Comparison of ENCODE assay signal across 10 cellular contexts in genomic region chr22:25485626-25486545, GRCh38.
DNase-seq lines count a peak whose midpoint lies in the region; ATAC-seq lines count a peak whose summit lies in the region.
"Had no signal": no experiment of that assay in that cellular context is flagged by ENCODE, and none has a peak within 500 bp of the region (broad histone marks: within the 10 kb centered on the region; RNA-seq: fewer than 3 reads in every experiment).

No MANE protein-coding gene starts in this region.

- H3K4me1 Mint-ChIP-seq in stimulated activated memory B cell treated with anti-CD40 and anti-IgM and Interleukin-4, amounts not matched to agents 10 μg/mL and 1 μg/mL and 100 μg/mL, for 72 hours: peaks cover 9% of the 10 kb centered on the region

- H3K9me3 ChIP-seq in SJCRH30 (replicated peaks): no peaks in the 10 kb centered on the region

- no peaks in the 10 kb centered on the region for H3K27me3 ChIP-seq in SJCRH30

- ATAC-seq in HG02588 (IDR thresholded peaks at IDR 0.05; ENCODE audit: unreplicated experiment) (peak; percentile 49), GM19328 (IDR thresholded peaks at IDR 0.05; ENCODE audit: unreplicated experiment) (no peak), HG02840 (IDR thresholded peaks at IDR 0.05; ENCODE audit: low FRiP score, unreplicated experiment) (no peak)
- ATAC-seq in stimulated activated memory B cell treated with anti-CD40 and anti-IgM and Interleukin-4, amounts not matched to agents 10 μg/mL and 1 μg/mL and 100 μg/mL, for 72 hours: peak; percentile 59

- peaks cover 9% of the 10 kb centered on the region for H3K9me3 Mint-ChIP-seq in stimulated activated memory B cell treated with anti-CD40 and anti-IgM and Interleukin-4, amounts not matched to agents 10 μg/mL and 1 μg/mL and 100 μg/mL, for 72 hours

- H3K27me3 Mint-ChIP-seq in stimulated activated memory B cell treated with anti-CD40 and anti-IgM and Interleukin-4, amounts not matched to agents 10 μg/mL and 1 μg/mL and 100 μg/mL, for 72 hours: no peaks in the 10 kb centered on the region

- peaks cover 82% of the 10 kb centered on the region for H3K36me3 Mint-ChIP-seq in stimulated activated memory B cell treated with anti-CD40 and anti-IgM and Interleukin-4, amounts not matched to agents 10 μg/mL and 1 μg/mL and 100 μg/mL, for 72 hours

- H3K4me1 ChIP-seq in SJCRH30: peaks cover 30% of the 10 kb centered on the region

- no peak overlapping the region for H3K4me3 Mint-ChIP-seq in stimulated activated memory B cell treated with anti-CD40 and anti-IgM and Interleukin-4, amounts not matched to agents 10 μg/mL and 1 μg/mL and 100 μg/mL, for 72 hours

- no peaks in the 10 kb centered on the region for H3K36me3 ChIP-seq in SJCRH30

- DNase-seq in activated CD8-positive, alpha-beta memory T cell treated with anti-CD3 and anti-CD28 coated beads, Interleukin-2, amount 50 U/mL, for 48 hours: peak; percentile 65
- no peak for DNase-seq in activated CD8-positive, alpha-beta memory T cell treated with anti-CD3 and anti-CD28 coated beads for 24 hours
- DNase-seq in SJCRH30 (peak; percentile 55 to 75), NCI-H2227 (lab: John Stamatoyannopoulos, UW; ENCODE audit: unreplicated experiment) (no peak)
- DNase-seq: erythroblast, NCI-H2029 treated with DMSO at 0.1 percent for 48 hours had no signal

- H3K4me3 ChIP-seq in SJCRH30: no peak overlapping the region

- no peak overlapping the region for H3K27ac Mint-ChIP-seq in stimulated activated memory B cell treated with anti-CD40 and anti-IgM and Interleukin-4, amounts not matched to agents 10 μg/mL and 1 μg/mL and 100 μg/mL, for 72 hours

- H3K27ac ChIP-seq in SJCRH30: peak overlapping the region; percentile 6

Comparison
In these comparisons a context has a peak if more than half of its experiments do, and no peak if none do; other contexts are left out.
1. DNase-seq: peak in activated CD8-positive, alpha-beta memory T cell treated with anti-CD3 and anti-CD28 coated beads, Interleukin-2, amount 50 U/mL, for 48 hours (single experiment) and SJCRH30 (2 of 2); none in activated CD8-positive, alpha-beta memory T cell treated with anti-CD3 and anti-CD28 coated beads for 24 hours (single experiment) and NCI-H2227 (single experiment).
2. ATAC-seq: peak in HG02588 (single experiment) and stimulated activated memory B cell treated with anti-CD40 and anti-IgM and Interleukin-4, amounts not matched to agents 10 μg/mL and 1 μg/mL and 100 μg/mL, for 72 hours (single experiment); none in GM19328 (single experiment) and HG02840 (single experiment).